1 cellular context compared by ENCODE assay signal in genomic region chr6:158642805-158643489, GRCh38.
TF ChIP-seq lines count a peak whose summit lies in the region.

No MANE protein-coding gene starts in this region.

TF ChIP-seq in WTC11, 78 proteins besides CTCF, POLR2A, EP300 and RAD21 (continued from another document):
- TF ChIP-seq ZNF532 (CRISPR knock-in tag; IDR thresholded peaks at IDR 0.05; ENCODE audit: borderline replicate concordance) (no peak), ZNF219 (CRISPR knock-in tag; IDR thresholded peaks at IDR 0.05; ENCODE audit: borderline replicate concordance) (no peak)
